In genomic region chr18:7116001-7116831, GRCh38 we compare ENCODE assay signal across 9 cellular contexts. TPM values are rescaled to one million over a fixed set of nuclear protein-coding genes. Genes with fewer than 3 reads are reported as not detected.
DNase-seq lines count a peak whose midpoint lies in the region; ATAC-seq and TF ChIP-seq lines count a peak whose summit lies in the region.
"Had no signal": no experiment of that assay in that cellular context is flagged by ENCODE, and none has a peak within 500 bp of the region (broad histone marks: within the 10 kb centered on the region; RNA-seq: fewer than 3 reads in every experiment).

No MANE protein-coding gene starts in this region.

- peaks cover 35% of the 10 kb centered on the region for H3K4me1 Mint-ChIP-seq in progenitor cell of endocrine pancreas (ENCODE audit: low read depth)

- DNase-seq in DMS53 treated with DMSO at 0.1 percent for 48 hours (lab: John Stamatoyannopoulos, UW; ENCODE audit: unreplicated experiment) (peak; percentile 34), NCI-H526 treated with DMSO at 0.1 percent for 48 hours (lab: John Stamatoyannopoulos, UW) (peak; percentile 46), fibroblast of peridontal ligament (ENCODE audit: extremely low read depth) (peak; percentile 16), progenitor cell of endocrine pancreas (ENCODE audit: low spot score, unreplicated experiment) (no peak), NCI-H446 (lab: John Stamatoyannopoulos, UW) (no peak), SW 1271 (lab: John Stamatoyannopoulos, UW) (no peak)
- DNase-seq: NCI-H774 had no signal

- no peaks in the 10 kb centered on the region for H3K9me3 Mint-ChIP-seq in progenitor cell of endocrine pancreas (ENCODE audit: low read depth)

- H3K27ac Mint-ChIP-seq in progenitor cell of endocrine pancreas = peak overlapping the region; percentile 94

- H3K4me3 Mint-ChIP-seq in progenitor cell of endocrine pancreas (ENCODE audit: low read depth) = peak overlapping the region; percentile 87

- H3K36me3 Mint-ChIP-seq in progenitor cell of endocrine pancreas (ENCODE audit: insufficient read depth) = peaks cover 5% of the 10 kb centered on the region

- no peaks in the 10 kb centered on the region for H3K27me3 Mint-ChIP-seq in progenitor cell of endocrine pancreas

- ATAC-seq in HG02970 (IDR thresholded peaks at IDR 0.05; ENCODE audit: low FRiP score, unreplicated experiment) (no peak), HG03571 (IDR thresholded peaks at IDR 0.05; ENCODE audit: unreplicated experiment) (no peak)

- no peak for TF ChIP-seq CTCF in progenitor cell of endocrine pancreas (IDR thresholded peaks at IDR 0.05; ENCODE audit: unreplicated experiment)

RNA-seq across cellular contexts. Expression of gene LAMA1, which starts 1.4 kb away (rescaled TPM):
- total RNA-seq in progenitor cell of endocrine pancreas = 257 and 299 TPM in 2 replicates

Comparison
In these comparisons a context has a peak if more than half of its experiments do, and no peak if none do; other contexts are left out.
1. DNase-seq: peak in DMS53 treated with DMSO at 0.1 percent for 48 hours (single experiment), NCI-H526 treated with DMSO at 0.1 percent for 48 hours (single experiment) and fibroblast of peridontal ligament (single experiment); none in progenitor cell of endocrine pancreas (single experiment), NCI-H446 (0 of 2) and SW 1271 (0 of 2).